Comparison of ENCODE assay signal across 1 cellular context in the genomic region with DNA sequence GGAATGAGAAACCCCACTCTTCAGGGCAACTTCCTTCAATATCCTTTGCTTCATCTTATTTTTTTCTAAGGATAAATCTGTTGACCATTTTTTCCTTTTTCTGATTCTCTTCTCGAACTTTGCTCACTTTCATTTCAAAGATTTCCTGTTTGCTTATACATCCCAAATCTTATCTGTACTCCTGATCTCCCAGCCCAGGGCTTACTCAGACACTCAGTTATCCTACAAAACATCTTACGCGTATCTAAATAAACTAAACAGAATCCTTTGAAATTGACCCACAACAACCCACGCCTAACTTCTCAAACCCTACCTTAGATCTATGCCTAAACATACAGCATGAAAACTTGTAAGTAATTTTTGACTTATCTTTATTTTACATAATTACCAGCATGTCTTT.
TF ChIP-seq lines count a peak whose summit lies in the region.

No MANE protein-coding gene starts in this region.

TF ChIP-seq in IMR-90, 13 proteins besides CTCF, POLR2A, EP300 and RAD21 (continued from another document):
- TF ChIP-seq, protein P1, sequence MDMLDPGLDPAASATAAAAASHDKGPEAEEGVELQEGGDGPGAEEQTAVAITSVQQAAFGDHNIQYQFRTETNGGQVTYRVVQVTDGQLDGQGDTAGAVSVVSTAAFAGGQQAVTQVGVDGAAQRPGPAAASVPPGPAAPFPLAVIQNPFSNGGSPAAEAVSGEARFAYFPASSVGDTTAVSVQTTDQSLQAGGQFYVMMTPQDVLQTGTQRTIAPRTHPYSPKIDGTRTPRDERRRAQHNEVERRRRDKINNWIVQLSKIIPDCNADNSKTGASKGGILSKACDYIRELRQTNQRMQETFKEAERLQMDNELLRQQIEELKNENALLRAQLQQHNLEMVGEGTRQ (IDR thresholded peaks at IDR 0.05; ENCODE audit: low read depth, low read length): no peak
- no peak for TF ChIP-seq MAZ (IDR thresholded peaks at IDR 0.05; ENCODE audit: borderline replicate concordance, low read depth, low read length)
- TF ChIP-seq, protein P2, sequence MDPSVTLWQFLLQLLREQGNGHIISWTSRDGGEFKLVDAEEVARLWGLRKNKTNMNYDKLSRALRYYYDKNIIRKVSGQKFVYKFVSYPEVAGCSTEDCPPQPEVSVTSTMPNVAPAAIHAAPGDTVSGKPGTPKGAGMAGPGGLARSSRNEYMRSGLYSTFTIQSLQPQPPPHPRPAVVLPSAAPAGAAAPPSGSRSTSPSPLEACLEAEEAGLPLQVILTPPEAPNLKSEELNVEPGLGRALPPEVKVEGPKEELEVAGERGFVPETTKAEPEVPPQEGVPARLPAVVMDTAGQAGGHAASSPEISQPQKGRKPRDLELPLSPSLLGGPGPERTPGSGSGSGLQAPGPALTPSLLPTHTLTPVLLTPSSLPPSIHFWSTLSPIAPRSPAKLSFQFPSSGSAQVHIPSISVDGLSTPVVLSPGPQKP (IDR thresholded peaks at IDR 0.05; ENCODE audit: borderline replicate concordance, low read depth, low read length): no peak
- no peak for TF ChIP-seq SMC3 (IDR thresholded peaks at IDR 0.05; ENCODE audit: low read depth, low read length)
- no peak for TF ChIP-seq BHLHE40 (IDR thresholded peaks at IDR 0.05; ENCODE audit: low read depth, low read length)
